Comparison of ENCODE assay signal across 6 cellular contexts in the genomic region with DNA sequence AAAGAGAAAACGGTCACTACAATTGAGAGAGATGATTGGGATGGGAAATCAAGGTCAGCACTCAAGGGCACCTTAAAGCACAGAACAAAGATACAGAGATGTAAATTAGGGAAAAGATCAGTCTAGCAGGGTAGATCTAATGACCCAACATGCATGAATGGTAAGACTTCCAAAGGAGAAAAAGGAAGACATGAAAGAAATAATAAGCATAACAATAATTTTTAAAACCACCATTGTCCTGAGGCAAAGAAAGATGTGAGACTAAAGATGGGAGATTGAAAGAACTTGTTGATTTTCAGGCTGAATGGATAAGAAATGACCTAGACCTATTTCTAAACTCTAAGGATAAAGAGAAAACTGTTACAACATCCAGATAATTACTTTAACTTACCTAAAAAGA.
"Had no signal": no experiment of that assay in that cellular context is flagged by ENCODE, and none has a peak within 500 bp of the region (broad histone marks: within the 10 kb centered on the region; RNA-seq: fewer than 3 reads in every experiment).

No MANE protein-coding gene starts in this region.

- H3K9me3 Mint-ChIP-seq: HFFc6 had no signal

- H3K9ac ChIP-seq: GM23248 had no signal

- H3K4me3 Mint-ChIP-seq: HFFc6 had no signal

- H2AFZ ChIP-seq: GM23248 had no signal

- H3K27ac ChIP-seq: GM23248 had no signal

- H3K27ac Mint-ChIP-seq: HFFc6 had no signal

- ATAC-seq: HCT116 had no signal

- H3K4me3 ChIP-seq: GM23248 had no signal

- DNase-seq: GM23248, GOT3, H7, HCEC 1CT, HFFc6 had no signal
